Comparison of ENCODE assay signal across 2 cellular contexts in the genomic region with DNA sequence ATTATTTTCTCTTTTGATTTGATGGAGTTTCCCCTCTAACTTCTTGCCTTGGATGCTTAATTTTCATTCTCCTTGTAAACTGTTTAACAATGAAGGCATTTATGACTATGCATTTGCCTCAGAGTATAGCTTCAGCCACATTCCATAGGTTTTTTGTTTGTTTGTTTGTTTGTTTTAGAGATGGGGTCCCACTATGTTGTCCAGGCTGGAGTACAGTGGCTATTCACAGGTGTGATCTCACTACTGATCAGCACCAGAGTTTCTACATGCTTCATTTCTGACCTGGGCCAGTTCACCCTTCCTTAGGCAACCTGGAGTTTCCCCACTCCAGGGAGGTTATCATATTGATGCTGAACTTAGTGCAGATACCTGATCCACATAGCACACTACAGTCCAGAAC.
TF ChIP-seq lines count a peak whose summit lies in the region.

No MANE protein-coding gene starts in this region.

TF ChIP-seq in HepG2, 621 proteins besides CTCF, POLR2A, EP300 and RAD21:
- TF ChIP-seq ZNF121 (CRISPR knock-in tag; IDR thresholded peaks at IDR 0.05) (peak; percentile 88), ZFP90 (CRISPR knock-in tag; IDR thresholded peaks at IDR 0.05; ENCODE audit: borderline replicate concordance) (peak; percentile 26; the same call in 1 of the 2 replicates), FOXP1 (IDR thresholded peaks at IDR 0.05) (no peak), FOXP1 (CRISPR knock-in tag; IDR thresholded peaks at IDR 0.05) (0 out of 2 replicates have a peak, but pooled peaks have one; percentile 6)
- TF ChIP-seq, protein P1, sequence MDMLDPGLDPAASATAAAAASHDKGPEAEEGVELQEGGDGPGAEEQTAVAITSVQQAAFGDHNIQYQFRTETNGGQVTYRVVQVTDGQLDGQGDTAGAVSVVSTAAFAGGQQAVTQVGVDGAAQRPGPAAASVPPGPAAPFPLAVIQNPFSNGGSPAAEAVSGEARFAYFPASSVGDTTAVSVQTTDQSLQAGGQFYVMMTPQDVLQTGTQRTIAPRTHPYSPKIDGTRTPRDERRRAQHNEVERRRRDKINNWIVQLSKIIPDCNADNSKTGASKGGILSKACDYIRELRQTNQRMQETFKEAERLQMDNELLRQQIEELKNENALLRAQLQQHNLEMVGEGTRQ (IDR thresholded peaks at IDR 0.05; ENCODE audit: low read depth, low read length): no peak
- TF ChIP-seq, protein P1 (CRISPR knock-in tag; IDR thresholded peaks at IDR 0.05; ENCODE audit: borderline replicate concordance): no peak

TF ChIP-seq in K562, 482 proteins besides CTCF, POLR2A, EP300 and RAD21:
- TF ChIP-seq ZNF121 (CRISPR knock-in tag; conservative IDR thresholded peaks at IDR 0.05) (0 out of 2 replicates have a peak, but pooled peaks have one; percentile 15), BCOR (IDR thresholded peaks at IDR 0.05) (0 out of 2 replicates have a peak, but pooled peaks have one; percentile 21), ELF2 (CRISPR knock-in tag; IDR thresholded peaks at IDR 0.05) (no peak)
